ENCODE assay signal across 12 cellular contexts in genomic region chr1:56515898-56516538, GRCh38.
A peak's percentile ranks its signal among the peaks of the same experiment; 100 is the strongest.
DNase-seq lines count a peak whose midpoint lies in the region; ATAC-seq and TF ChIP-seq lines count a peak whose summit lies in the region.
"Had no signal": no experiment of that assay in that cellular context is flagged by ENCODE, and none has a peak within 500 bp of the region (broad histone marks: within the 10 kb centered on the region; RNA-seq: fewer than 3 reads in every experiment).

No MANE protein-coding gene starts in this region.

- intact Hi-C loops in esophagus muscularis mucosa (cut with DNase I), result no loop called here

- no peak for TF ChIP-seq EP300 in esophagus muscularis mucosa (IDR thresholded peaks at IDR 0.05)

- TF ChIP-seq POLR2A in GM18505 (IDR thresholded peaks at IDR 0.05; ENCODE audit: borderline replicate concordance, extremely low read depth, insufficient read depth, insufficient read length) (no peak), esophagus muscularis mucosa (IDR thresholded peaks at IDR 0.05; ENCODE audit: low read depth) (no peak)

- no peak for DNase-seq in epithelial cell of prostate (ENCODE audit: low read depth, low spot score)
- DNase-seq in T-helper 1 cell, result no peak
- DNase-seq in NOMO-1 treated with DMSO at 0.1 percent for 48 hours (lab: John Stamatoyannopoulos, UW; ENCODE audit: unreplicated experiment), result no peak
- no peak for DNase-seq in esophagus muscularis mucosa (ENCODE audit: extremely low spot score)
- DNase-seq: activated CD4-positive, alpha-beta memory T cell treated with anti-CD3 and anti-CD28 coated beads for 36 hours; activated effector memory CD4-positive, alpha-beta T cell treated with anti-CD3 and anti-CD28 coated beads, Interleukin-2, amount 50 U/mL, for 16 hours; effector memory CD4-positive, alpha-beta T cell; NCI-H1092 treated with DMSO at 0.1 percent for 48 hours had no signal

- ATAC-seq in HG03575 (IDR thresholded peaks at IDR 0.05; ENCODE audit: extremely low read depth, insufficient number of reproducible peaks, low FRiP score, unreplicated experiment), result peak; percentile 9
- ATAC-seq in GM18505 (IDR thresholded peaks at IDR 0.05; ENCODE audit: unreplicated experiment), result no peak

- peaks cover 12% of the 10 kb centered on the region for H3K36me3 ChIP-seq in neutrophil
- peaks cover 4 to 70% (median 48%) of the 10 kb centered on the region in 4 donors for H3K36me3 ChIP-seq in esophagus muscularis mucosa

- H3K27ac ChIP-seq in 22Rv1 (peak overlapping the region; percentile 53; the same call in 1 of the 2 replicates), epithelial cell of prostate (peak overlapping the region; percentile 75), neutrophil (peak overlapping the region; percentile 83), esophagus muscularis mucosa (replicated peaks in 1 of 4) (no peak overlapping the region)

- H3K27me3 ChIP-seq in neutrophil (no peaks in the 10 kb centered on the region), esophagus muscularis mucosa (no peaks in the 10 kb centered on the region)

- H3K4me3 ChIP-seq in neutrophil (ENCODE audit: low read depth in 1 of 2, low read length in 1 of 2), result peak overlapping the region; percentile 46 to 47
- H3K4me3 ChIP-seq in esophagus muscularis mucosa, result no peak overlapping the region

- H3K9me3 ChIP-seq in neutrophil, result no peaks in the 10 kb centered on the region
- H3K9me3 ChIP-seq in esophagus muscularis mucosa, result no peaks in the 10 kb centered on the region

- 92% methylated on average over 4 of the region's 4 CpGs for WGBS in esophagus muscularis mucosa

- TF ChIP-seq CTCF in 22Rv1 (IDR thresholded peaks at IDR 0.05) (no peak), neutrophil (IDR thresholded peaks at IDR 0.05) (no peak), esophagus muscularis mucosa (IDR thresholded peaks at IDR 0.05) (no peak)

- peaks cover 24 to 28% of the 10 kb centered on the region in 2 experiments for H3K4me1 ChIP-seq in neutrophil (ENCODE audit: control insufficient read depth in 1 of 2, insufficient read depth in 1 of 2, low read depth in 1 of 2, low read length in 1 of 2)
- H3K4me1 ChIP-seq in esophagus muscularis mucosa, result peaks cover 29 to 74% (median 44%) of the 10 kb centered on the region in 4 donors

Comparison
In these comparisons a context has a peak if more than half of its experiments do, and no peak if none do; other contexts are left out.
1. H3K27ac ChIP-seq: peak in 22Rv1 (single experiment), epithelial cell of prostate (single experiment) and neutrophil (single experiment); none in esophagus muscularis mucosa (0 of 4).
2. H3K4me3 ChIP-seq: peak in neutrophil (2 of 2); none in esophagus muscularis mucosa (0 of 4).